29 cellular contexts compared by ENCODE assay signal in genomic region chr4:108775921-108776320, GRCh38. TPM values are rescaled to one million over a fixed set of nuclear protein-coding genes. Genes with fewer than 3 reads are reported as not detected.
"Had no signal": no experiment of that assay in that cellular context is flagged by ENCODE, and none has a peak within 500 bp of the region (broad histone marks: within the 10 kb centered on the region; RNA-seq: fewer than 3 reads in every experiment).

No MANE protein-coding gene starts in this region.

- H3K4me3 ChIP-seq: colonic mucosa, esophagus squamous epithelium, heart right ventricle, lung, prostate gland, skin epidermis, thoracic aorta, tibial nerve, upper lobe of left lung had no signal

- H3K36me3 ChIP-seq: colonic mucosa, esophagus squamous epithelium, heart right ventricle, prostate gland, thoracic aorta, tibial nerve, upper lobe of left lung had no signal

- H3K4me3 Mint-ChIP-seq: dendritic cell treated with granulocyte-macrophage colony-stimulating factor and Interleukin-4, amounts not matched to agents 40 ng/mL and 50 ng/mL, for 4 days; memory B cell; naive thymus-derived CD4-positive, alpha-beta T cell; nephron; stimulated activated naive B cell treated with anti-CD40 and anti-IgM and Interleukin-4, amounts not matched to agents 10 μg/mL and 1 μg/mL and 100 μg/mL, for 72 hours; stimulated activated naive CD8-positive, alpha-beta T cell treated with anti-CD3 and anti-CD28 coated beads, Interleukin-15, Interleukin-2, amounts not matched to agents 100 ng/mL and 50 ng/mL, for 24 hours had no signal

- H3K27ac Mint-ChIP-seq: dendritic cell treated with granulocyte-macrophage colony-stimulating factor and Interleukin-4, amounts not matched to agents 40 ng/mL and 50 ng/mL, for 4 days; memory B cell; naive thymus-derived CD4-positive, alpha-beta T cell; nephron; stimulated activated naive B cell treated with anti-CD40 and anti-IgM and Interleukin-4, amounts not matched to agents 10 μg/mL and 1 μg/mL and 100 μg/mL, for 72 hours; stimulated activated naive CD8-positive, alpha-beta T cell treated with anti-CD3 and anti-CD28 coated beads, Interleukin-15, Interleukin-2, amounts not matched to agents 100 ng/mL and 50 ng/mL, for 24 hours had no signal

- H3K27me3 Mint-ChIP-seq: memory B cell had no signal

- H3K9me3 ChIP-seq: colonic mucosa, esophagus squamous epithelium, heart right ventricle, prostate gland, thoracic aorta, tibial nerve, upper lobe of left lung had no signal

- H3K4me1 ChIP-seq: colonic mucosa, prostate gland, tibial nerve, upper lobe of left lung had no signal

- H3K9me3 Mint-ChIP-seq: dendritic cell treated with granulocyte-macrophage colony-stimulating factor and Interleukin-4, amounts not matched to agents 40 ng/mL and 50 ng/mL, for 4 days; memory B cell; naive thymus-derived CD4-positive, alpha-beta T cell; nephron; stimulated activated naive CD8-positive, alpha-beta T cell treated with anti-CD3 and anti-CD28 coated beads, Interleukin-15, Interleukin-2, amounts not matched to agents 100 ng/mL and 50 ng/mL, for 24 hours had no signal

- DNase-seq: colonic mucosa; effector CD8-positive, alpha-beta T cell; erythroblast; esophagus squamous epithelium; foreskin melanocyte; glutamatergic neuron; heart right ventricle; hippocampal formation; midbrain; naive thymus-derived CD4-positive, alpha-beta T cell; nucleus accumbens; right cardiac atrium; stimulated activated CD4-positive, alpha-beta T cell treated with anti-CD3 and anti-CD28 coated beads, Interleukin-15, amount 100 ng/mL, for 24 hours; stimulated activated CD4-positive, alpha-beta T cell treated with anti-CD3 and anti-CD28 coated beads, Interleukin-2, amount 100 ng/mL, for 48 hours; stimulated activated naive B cell treated with anti-CD40 and anti-IgM and Interleukin-4, amounts not matched to agents 10 μg/mL and 1 μg/mL and 100 μg/mL, for 72 hours; upper lobe of left lung had no signal

- H3K27me3 ChIP-seq: colonic mucosa, esophagus squamous epithelium, heart right ventricle, tibial nerve, upper lobe of left lung had no signal

- H3K27ac ChIP-seq: colonic mucosa, esophagus squamous epithelium, prostate gland, skin epidermis, thoracic aorta, tibial nerve, upper lobe of left lung had no signal

- H3K4me1 Mint-ChIP-seq: memory B cell, nephron had no signal

- H3K36me3 Mint-ChIP-seq: memory B cell; naive thymus-derived CD4-positive, alpha-beta T cell had no signal

- ATAC-seq: naive thymus-derived CD4-positive, alpha-beta T cell; stimulated activated naive B cell treated with anti-CD40 and anti-IgM and Interleukin-4, amounts not matched to agents 10 μg/mL and 1 μg/mL and 100 μg/mL, for 72 hours had no signal

RNA-seq across cellular contexts. Expression of gene ETNPPL, which starts 13.1 kb away (rescaled TPM):
- total RNA-seq: chondrocyte; colonic mucosa; endothelial cell of umbilical vein; esophagus squamous epithelium; lung; naive thymus-derived CD4-positive, alpha-beta T cell; osteocyte; renal cortical epithelial cell; thoracic aorta; upper lobe of left lung had no signal
